In the genomic region with DNA sequence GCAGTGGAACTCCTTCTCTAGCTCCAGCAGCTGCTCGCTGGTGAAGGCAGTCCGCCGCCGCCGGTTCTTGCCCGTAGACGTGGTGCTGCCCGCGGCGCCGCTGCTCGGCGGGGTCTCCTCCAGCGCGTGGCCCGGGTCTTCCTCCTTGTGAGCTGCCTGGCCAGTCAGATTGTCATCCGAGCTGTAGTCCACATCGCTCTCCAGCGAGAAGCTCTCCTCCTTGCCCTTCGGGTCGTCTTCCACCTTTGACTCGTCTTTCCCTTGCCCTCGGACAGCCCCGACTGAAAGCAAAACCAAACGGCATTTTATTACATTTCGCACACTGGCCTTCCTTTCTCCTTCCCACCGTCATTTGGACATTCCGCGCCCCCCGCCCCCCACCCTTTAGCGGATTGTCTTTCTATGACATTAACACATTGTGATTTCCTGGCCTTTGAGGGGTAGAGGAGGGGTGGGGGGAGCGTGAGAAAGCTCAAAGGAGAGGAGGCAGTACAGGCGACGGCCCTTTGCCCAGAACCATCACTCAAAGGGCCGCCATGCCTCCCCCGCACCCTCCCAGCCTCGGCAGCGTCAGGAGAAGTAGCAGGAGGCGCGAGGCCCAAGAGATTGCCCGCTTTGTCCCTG, we compare ENCODE assay signal across 10 cellular contexts. TPM values are rescaled to one million over a fixed set of nuclear protein-coding genes. Genes with fewer than 3 reads are reported as not detected.
DNase-seq lines count a peak whose midpoint lies in the region; ATAC-seq and TF ChIP-seq lines count a peak whose summit lies in the region.
"Had no signal": no experiment of that assay in that cellular context is flagged by ENCODE, and none has a peak within 500 bp of the region (broad histone marks: within the 10 kb centered on the region; RNA-seq: fewer than 3 reads in every experiment).

No MANE protein-coding gene starts in this region.

- no peaks in the 10 kb centered on the region for H3K4me1 Mint-ChIP-seq in Calu3 (ENCODE audit: low read depth, unreplicated experiment)

- no peaks in the 10 kb centered on the region for H3K9me3 Mint-ChIP-seq in Calu3 (ENCODE audit: low read depth, unreplicated experiment)

- peak overlapping the region; percentile 93 for H3K4me3 Mint-ChIP-seq in Calu3 (ENCODE audit: low read depth, unreplicated experiment)

- H3K9ac ChIP-seq in rectal smooth muscle tissue (ENCODE audit: low read length): no peak overlapping the region

- TF ChIP-seq CTCF in Calu3 (IDR thresholded peaks at IDR 0.05; ENCODE audit: unreplicated experiment): no peak
- TF ChIP-seq CTCF in Panc1 (IDR thresholded peaks at IDR 0.05): no peak
- TF ChIP-seq CTCF in fibroblast of pulmonary artery (IDR thresholded peaks at IDR 0.05; ENCODE audit: low read length, missing control alignments): no peak

- H3K27ac ChIP-seq in Panc1 (ENCODE audit: low read length) (peak overlapping the region; percentile 83), rectal smooth muscle tissue (ENCODE audit: low read depth, low read length) (no peak overlapping the region)

- intact Hi-C loops in Calu3 (cut with micrococcal nuclease; ENCODE audit: unreplicated experiment): no loop called here
- intact Hi-C loops in Panc1 (cut with micrococcal nuclease; ENCODE audit: unreplicated experiment): no loop called here

- DNase-seq in Calu3: no peak
- DNase-seq in Panc1 (ENCODE audit: low read depth, low spot score): no peak
- peak; percentile 22 for DNase-seq in fibroblast of pulmonary artery (ENCODE audit: low read depth)
- DNase-seq in activated gamma-delta T cell (lab: John Stamatoyannopoulos, UW): no peak
- no peak for DNase-seq in NCI-H1694 treated with DMSO at 0.1 percent for 48 hours (lab: John Stamatoyannopoulos, UW)
- DNase-seq: NCI-H2171 treated with DMSO at 0.1 percent for 48 hours; stimulated activated CD4-positive, alpha-beta T cell treated with anti-CD3 and anti-CD28 coated beads, Interleukin-15, amount 100 ng/mL, for 24 hours had no signal

- no peaks in the 10 kb centered on the region for H3K9me3 ChIP-seq in Panc1 (ENCODE audit: control insufficient read depth, insufficient read depth, low read depth, low read length)

- BruUV-seq in Calu3 (replicated peaks; lab: Mats Ljungman, UMichigan) (no TSS peak), Panc1 (replicated peaks; lab: Mats Ljungman, UMichigan) (no TSS peak)

- CTCF ChIA-PET in Calu3 (lab: Charles Lee): no interaction called here
- CTCF ChIA-PET in Panc1 (lab: Charles Lee): no interaction called here

- no peaks in the 10 kb centered on the region for H3K27me3 Mint-ChIP-seq in Calu3 (ENCODE audit: unreplicated experiment)

- in situ Hi-C loops in Panc1 (cut with HindIII; ENCODE audit: low pct_unique_long_range_greater_than_20kb, low sequenced_read_pairs): no loop called here

- H3K36me3 Mint-ChIP-seq in Calu3 (ENCODE audit: insufficient read depth, unreplicated experiment): peaks cover 30% of the 10 kb centered on the region

- H3K36me3 ChIP-seq in Panc1 (ENCODE audit: control insufficient read depth, insufficient read depth, low read length) (no peaks in the 10 kb centered on the region), rectal smooth muscle tissue (ENCODE audit: control insufficient read depth, insufficient read depth, low read length) (no peaks in the 10 kb centered on the region)

- H3K4me1 ChIP-seq in Panc1 (ENCODE audit: control insufficient read depth, insufficient read depth, low read length) (peaks cover 9% of the 10 kb centered on the region), rectal smooth muscle tissue (ENCODE audit: control insufficient read depth, insufficient read depth, low read length) (peaks cover 13% of the 10 kb centered on the region)

- H3K27me3 ChIP-seq in Panc1 (ENCODE audit: control insufficient read depth, insufficient read depth, low read length) (no peaks in the 10 kb centered on the region), rectal smooth muscle tissue (ENCODE audit: control insufficient read depth, insufficient read depth, low read length) (peaks cover 66% of the 10 kb centered on the region)

- ATAC-seq in Panc1 (no peak), HG03025 (IDR thresholded peaks at IDR 0.05; ENCODE audit: low FRiP score, unreplicated experiment) (no peak), GM18519 (IDR thresholded peaks at IDR 0.05; ENCODE audit: low FRiP score, unreplicated experiment) (no peak)

- H3K4me3 ChIP-seq in Panc1 (ENCODE audit: low read depth in 2 of 2, low read length in 2 of 2) (peak overlapping the region; percentile 67 to 76), fibroblast of pulmonary artery (replicated peaks; ENCODE audit: low read depth, low read length) (peak overlapping the region; percentile 9), rectal smooth muscle tissue (ENCODE audit: low read length) (peak overlapping the region; percentile 45)

- POLR2A ChIA-PET in Panc1 (lab: Charles Lee): interaction anchor here (0.7 kb wide), 1 partner anchor 654 kb away, joined by 11 read pairs; no protein-coding TSS in a partner anchor

- peak overlapping the region; percentile 33 for H3K27ac Mint-ChIP-seq in Calu3 (ENCODE audit: unreplicated experiment)

RNA-seq across cellular contexts. Expression of gene GBX2, which starts 1.9 kb away (rescaled TPM):
- 2.2 and 2.4 TPM in 2 replicates for total RNA-seq in Calu3 (2022)
- total RNA-seq in Panc1 (2021; ENCODE audit: unreplicated experiment): 10.2 TPM
- 7.9 TPM for polyA plus RNA-seq in Panc1 (2012; ENCODE audit: insufficient read length)

Comparison
In these comparisons a context has a peak if more than half of its experiments do, and no peak if none do; other contexts are left out.
1. H3K4me3 ChIP-seq: peak in every context shown above with its lines; median percentile 72 in Panc1; 45 in rectal smooth muscle tissue; 9 in fibroblast of pulmonary artery.